In the genomic region with DNA sequence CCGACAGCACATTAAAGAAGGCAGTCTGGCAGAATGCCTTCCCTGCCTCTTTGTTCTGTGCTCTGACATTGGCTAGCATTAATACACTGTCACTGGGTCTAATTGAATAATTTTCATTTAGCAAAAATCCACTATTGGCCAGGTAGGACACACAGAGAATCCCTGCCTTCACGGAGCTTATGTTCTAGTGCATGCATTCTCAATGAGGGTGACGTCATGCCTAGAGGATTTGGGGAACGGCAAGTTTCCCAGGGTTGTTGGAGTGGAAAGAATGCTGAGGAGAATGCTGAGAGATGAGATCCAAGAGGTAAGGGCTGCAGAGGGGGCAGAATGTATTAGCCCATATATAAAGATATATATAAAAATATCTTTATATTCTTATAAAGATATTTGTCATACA, we compare ENCODE assay signal across 29 cellular contexts.
"Had no signal": no experiment of that assay in that cellular context is flagged by ENCODE, and none has a peak within 500 bp of the region (broad histone marks: within the 10 kb centered on the region; RNA-seq: fewer than 3 reads in every experiment).

No MANE protein-coding gene starts in this region.

- H3K4me1 ChIP-seq: pancreas, prostate gland, suprapubic skin, testis, tibial artery, transverse colon, upper lobe of right lung, uterus had no signal

- H3K27ac Mint-ChIP-seq: naive B cell; naive thymus-derived CD8-positive, alpha-beta T cell; natural killer cell treated with Interleukin-12 subunit alpha and Interleukin-12 subunit beta and Interleukin-15 and Interleukin-18, amount 100 ng/mL, for 72 hours; nephron progenitor cell; stimulated activated effector memory CD8-positive, alpha-beta T cell treated with anti-CD3 and anti-CD28 coated beads, Interleukin-12 subunit alpha, Interleukin-12 subunit beta, amount 100 ng/mL, for 72 hours; stimulated activated naive CD8-positive, alpha-beta T cell treated with anti-CD3 and anti-CD28 coated beads, Interleukin-15, amount 100 ng/mL, for 72 hours; type B pancreatic cell had no signal

- H3K4me3 ChIP-seq: pancreas, prostate gland, suprapubic skin, testis, tibial artery, transverse colon, upper lobe of right lung, uterus had no signal

- H3K4me3 Mint-ChIP-seq: naive B cell; naive thymus-derived CD8-positive, alpha-beta T cell; natural killer cell treated with Interleukin-12 subunit alpha and Interleukin-12 subunit beta and Interleukin-15 and Interleukin-18, amount 100 ng/mL, for 72 hours; nephron progenitor cell; neural crest cell; stimulated activated effector memory CD8-positive, alpha-beta T cell treated with anti-CD3 and anti-CD28 coated beads, Interleukin-12 subunit alpha, Interleukin-12 subunit beta, amount 100 ng/mL, for 72 hours; stimulated activated naive CD8-positive, alpha-beta T cell treated with anti-CD3 and anti-CD28 coated beads, Interleukin-15, amount 100 ng/mL, for 72 hours; type B pancreatic cell had no signal

- H3K9me3 ChIP-seq: neutrophil, pancreas, prostate gland, testis, tibial artery, transverse colon, upper lobe of right lung, uterus had no signal

- H3K27me3 ChIP-seq: neutrophil, pancreas, suprapubic skin, testis, transverse colon, upper lobe of right lung, uterus had no signal

- H3K36me3 ChIP-seq: neutrophil, pancreas, prostate gland, suprapubic skin, tibial artery, transverse colon, upper lobe of right lung, uterus had no signal

- ATAC-seq: naive thymus-derived CD8-positive, alpha-beta T cell; natural killer cell treated with Interleukin-12 subunit alpha and Interleukin-12 subunit beta and Interleukin-15 and Interleukin-18, amount 100 ng/mL, for 72 hours; pancreas; right cardiac atrium; sciatic nerve; stimulated activated effector memory CD8-positive, alpha-beta T cell treated with anti-CD3 and anti-CD28 coated beads, Interleukin-12 subunit alpha, Interleukin-12 subunit beta, amount 100 ng/mL, for 72 hours; stimulated activated naive CD8-positive, alpha-beta T cell treated with anti-CD3 and anti-CD28 coated beads, Interleukin-15, amount 100 ng/mL, for 72 hours; stimulated activated naive CD8-positive, alpha-beta T cell treated with anti-CD3 and anti-CD28 coated beads, Interleukin-15, Interleukin-2, amounts not matched to agents 100 U/mL and 50 U/mL, for 24 hours; upper lobe of right lung had no signal

- H3K36me3 Mint-ChIP-seq: naive B cell; naive thymus-derived CD8-positive, alpha-beta T cell; natural killer cell treated with Interleukin-12 subunit alpha and Interleukin-12 subunit beta and Interleukin-15 and Interleukin-18, amount 100 ng/mL, for 72 hours; stimulated activated effector memory CD8-positive, alpha-beta T cell treated with anti-CD3 and anti-CD28 coated beads, Interleukin-12 subunit alpha, Interleukin-12 subunit beta, amount 100 ng/mL, for 72 hours; type B pancreatic cell had no signal

- FAIRE-seq: pancreas, small intestine had no signal

- DNase-seq: naive B cell; naive thymus-derived CD8-positive, alpha-beta T cell; nephron progenitor cell; nucleus accumbens; pancreas; retina; right cardiac atrium; small intestine; stimulated activated CD4-positive, alpha-beta T cell treated with anti-CD3 and anti-CD28 coated beads, Interleukin-15, amount 100 ng/mL, for 24 hours; stimulated activated CD4-positive, alpha-beta T cell treated with anti-CD3 and anti-CD28 coated beads, Interleukin-2, amount 100 ng/mL, for 24 hours; stimulated activated CD4-positive, alpha-beta T cell treated with anti-CD3 and anti-CD28 coated beads, Interleukin-2, amount 100 ng/mL, for 48 hours; stimulated activated CD4-positive, alpha-beta T cell treated with anti-CD3 and anti-CD28 coated beads, Interleukin-4, amount 100 ng/mL, for 24 hours; stimulated activated naive CD4-positive, alpha-beta T cell; stimulated activated naive CD8-positive, alpha-beta T cell treated with anti-CD3 and anti-CD28 coated beads, Interleukin-15, amount 100 ng/mL, for 72 hours; stimulated activated naive CD8-positive, alpha-beta T cell treated with anti-CD3 and anti-CD28 coated beads, Interleukin-15, Interleukin-2, amounts not matched to agents 100 U/mL and 50 U/mL, for 24 hours; substantia nigra; testis; tibial artery; transverse colon; upper lobe of right lung; uterus had no signal

- H3K27ac ChIP-seq: neutrophil, pancreas, prostate gland, suprapubic skin, testis, tibial artery, transverse colon, upper lobe of right lung, uterus had no signal

- H3K4me1 Mint-ChIP-seq: naive B cell; naive thymus-derived CD8-positive, alpha-beta T cell; nephron progenitor cell; neural crest cell; stimulated activated effector memory CD8-positive, alpha-beta T cell treated with anti-CD3 and anti-CD28 coated beads, Interleukin-12 subunit alpha, Interleukin-12 subunit beta, amount 100 ng/mL, for 72 hours; stimulated activated naive CD8-positive, alpha-beta T cell treated with anti-CD3 and anti-CD28 coated beads, Interleukin-15, amount 100 ng/mL, for 72 hours had no signal

- H3K27me3 Mint-ChIP-seq: naive B cell; stimulated activated naive CD8-positive, alpha-beta T cell treated with anti-CD3 and anti-CD28 coated beads, Interleukin-15, amount 100 ng/mL, for 72 hours; type B pancreatic cell had no signal
